8 cellular contexts compared by ENCODE assay signal in genomic region chr7:100539436-100540006, GRCh38. TPM values are rescaled to one million over a fixed set of nuclear protein-coding genes. Genes with fewer than 3 reads are reported as not detected.
DNase-seq lines count a peak whose midpoint lies in the region; ATAC-seq and TF ChIP-seq lines count a peak whose summit lies in the region.

No MANE protein-coding gene starts in this region.

- H3K9me3 ChIP-seq in esophagus muscularis mucosa: no peaks in the 10 kb centered on the region

- H3K4me1 ChIP-seq in esophagus muscularis mucosa: peaks cover 21 to 58% (median 56%) of the 10 kb centered on the region in 4 donors

- H3K36me3 ChIP-seq in esophagus muscularis mucosa: no peaks in the 10 kb centered on the region

- ATAC-seq in HG02571 (IDR thresholded peaks at IDR 0.05; ENCODE audit: unreplicated experiment) (no peak), HG03442 (IDR thresholded peaks at IDR 0.05; ENCODE audit: unreplicated experiment) (no peak)

- WGBS in esophagus muscularis mucosa: 2% methylated on average over 27 of the region's 44 CpGs

- intact Hi-C loops in esophagus muscularis mucosa (cut with DNase I): no loop called here
- intact Hi-C loops in posterior vena cava (cut with DNase I): loop anchor here in 1 of 2 donors (5.0 kb wide), 1 partner anchor 1793 kb away; no protein-coding TSS in a partner anchor

- no peaks in the 10 kb centered on the region for H3K27me3 ChIP-seq in esophagus muscularis mucosa

- TF ChIP-seq CTCF in esophagus muscularis mucosa (IDR thresholded peaks at IDR 0.05): no peak

- peak overlapping the region; percentile 82 to 92 (median 89) for H3K27ac ChIP-seq in esophagus muscularis mucosa (replicated peaks in 1 of 4)

- H3K4me3 ChIP-seq in GM08714 (ENCODE audit: low read length) (peak overlapping the region; percentile 82), esophagus muscularis mucosa (peak overlapping the region; percentile 90 to 98 (median 95))

- no peak for TF ChIP-seq EP300 in esophagus muscularis mucosa (IDR thresholded peaks at IDR 0.05)

- no peak for TF ChIP-seq POLR2A in esophagus muscularis mucosa (IDR thresholded peaks at IDR 0.05; ENCODE audit: low read depth)

- DNase-seq in RPMI8226 (peak; percentile 21), esophagus muscularis mucosa (ENCODE audit: extremely low spot score) (no peak), posterior vena cava (ENCODE audit: low spot score) (peak; percentile 84), DMS153 (lab: John Stamatoyannopoulos, UW) (no peak), NCI-H1694 (lab: John Stamatoyannopoulos, UW) (no peak)

RNA-seq across cellular contexts. Expression of gene AGFG2, which starts 0.5 kb away (rescaled TPM):
- total RNA-seq in esophagus muscularis mucosa: 10 to 100 TPM; 31.6 to 79.6 (median 35.1) TPM
- total RNA-seq in posterior vena cava: 10 to 100 TPM; 18.8 to 20.4 TPM

RNA-seq across cellular contexts. Expression of gene SAP25, which starts 34.2 kb away (rescaled TPM):
- total RNA-seq in esophagus muscularis mucosa (under 1 TPM in 2 of 4 donors, not detected in 2; 0.83 to 0.92 TPM), posterior vena cava (1 to 10 TPM; 2.8 to 5.0 TPM)

RNA-seq across cellular contexts. Expression of gene LRCH4, which starts 46.4 kb away (rescaled TPM):
- total RNA-seq in esophagus muscularis mucosa: 10 to 100 TPM; 36.2 to 53.2 (median 44.0) TPM
- total RNA-seq in posterior vena cava: 10 to 100 TPM; 28.5 to 30.7 TPM

RNA-seq across cellular contexts. Expression of gene FBXO24, which starts 46.6 kb away (rescaled TPM):
- total RNA-seq in esophagus muscularis mucosa (under 1 TPM; 0.13 to 0.83 (median 0.48) TPM), posterior vena cava (under 1 TPM; 0.14 to 0.51 TPM)

RNA-seq across cellular contexts. Expression of gene NYAP1, which starts 55.8 kb away (rescaled TPM):
- total RNA-seq in esophagus muscularis mucosa (1 to 10 TPM; 1.7 to 3.2 (median 1.9) TPM), posterior vena cava (1 to 10 TPM in 1 of 2 donors, under 1 TPM in 1; 0.86 to 1.4 TPM)

Comparison
In these comparisons a context has a peak if more than half of its experiments do, and no peak if none do; other contexts are left out.
1. DNase-seq: peak in RPMI8226 (single experiment) and posterior vena cava (single experiment); none in esophagus muscularis mucosa (single experiment), DMS153 (single experiment) and NCI-H1694 (single experiment).